ENCODE assay signal across 11 cellular contexts in genomic region chr22:40597541-40598453, GRCh38. TPM values are rescaled to one million over a fixed set of nuclear protein-coding genes. Genes with fewer than 3 reads are reported as not detected.
DNase-seq lines count a peak whose midpoint lies in the region; ATAC-seq and TF ChIP-seq lines count a peak whose summit lies in the region.
"Had no signal": no experiment of that assay in that cellular context is flagged by ENCODE, and none has a peak within 500 bp of the region (broad histone marks: within the 10 kb centered on the region; RNA-seq: fewer than 3 reads in every experiment).

No MANE protein-coding gene starts in this region.

- H3K27ac ChIP-seq in AG04450 (ENCODE audit: low read depth, low read length) (peak overlapping the region; percentile 53), coronary artery (no peak overlapping the region), mesendoderm (ENCODE audit: low read depth, low read length) (no peak overlapping the region), gastrocnemius medialis (no peak overlapping the region)

- WGBS in mesendoderm (ENCODE audit: extremely low coverage, insufficient coverage, low lambda C conversion rate) = no CpG with 5 or more reads among the region's 7 CpGs

- no peak overlapping the region for H4K8ac ChIP-seq in mesendoderm (ENCODE audit: low read depth, low read length)

- no peak overlapping the region for H2AK5ac ChIP-seq in mesendoderm (ENCODE audit: low read length)

- no peak overlapping the region for H3K56ac ChIP-seq in mesendoderm (ENCODE audit: low read length)

- TF ChIP-seq CTCF in AG04450 (IDR thresholded peaks at IDR 0.05; ENCODE audit: low read depth, low read length) (no peak), coronary artery (IDR thresholded peaks at IDR 0.05) (no peak), gastrocnemius medialis (IDR thresholded peaks at IDR 0.05 in 4 of 5, conservative IDR thresholded peaks at IDR 0.05 in 1 of 5) (no peak)

- no peak overlapping the region for H3K23ac ChIP-seq in mesendoderm (ENCODE audit: low read length)

- H3K27me3 ChIP-seq in AG04450 (ENCODE audit: control insufficient read depth, insufficient read depth, low read length) (no peaks in the 10 kb centered on the region), mesendoderm (ENCODE audit: insufficient read depth, low read length, poor library complexity) (no peaks in the 10 kb centered on the region), gastrocnemius medialis (no peaks in the 10 kb centered on the region)

- no peak overlapping the region for H3K18ac ChIP-seq in mesendoderm (ENCODE audit: low read length)

- no peak overlapping the region for H2BK120ac ChIP-seq in mesendoderm (ENCODE audit: low read depth, low read length)

- no peak overlapping the region for H3K4ac ChIP-seq in mesendoderm (ENCODE audit: low read depth, low read length)

- CTCF ChIA-PET in AG04450 (lab: Charles Lee) = interaction anchor here (0.8 to 2.5 kb wide), 3 partner anchors 12 to 161 kb away, joined by 3 to 7 read pairs (median 4); no protein-coding TSS in a partner anchor

- no peak overlapping the region for H4K5ac ChIP-seq in mesendoderm (ENCODE audit: low read length)

- no peak for TF ChIP-seq POLR2A in gastrocnemius medialis (IDR thresholded peaks at IDR 0.05)

- intact Hi-C loops in gastrocnemius medialis (cut with DNase I; ENCODE audit: low total_unique reads) = no loop called here

- DNase-seq in AG04450 (ENCODE audit: low read depth, low spot score) (no peak), NCI-H226 (peak; percentile 29), coronary artery (ENCODE audit: low spot score) (no peak), mesendoderm (peak; percentile 36), NCI-H1694 treated with DMSO at 0.1 percent for 48 hours (lab: John Stamatoyannopoulos, UW) (no peak), gastrocnemius medialis (no peak)
- DNase-seq in central memory CD4-positive, alpha-beta T cell = no peak
- DNase-seq: effector memory CD8-positive, alpha-beta T cell; immature natural killer cell; NCI-H1105 had no signal

- H3K4me3 ChIP-seq in AG04450 (ENCODE audit: low read depth, low read length) = peak overlapping the region; percentile 39
- peak overlapping the region; percentile 35 for H3K4me3 ChIP-seq in coronary artery
- H3K4me3 ChIP-seq in mesendoderm (ENCODE audit: low read length) = no peak overlapping the region
- no peak overlapping the region for H3K4me3 ChIP-seq in gastrocnemius medialis

- H3K79me1 ChIP-seq in mesendoderm (ENCODE audit: low read length) = peaks cover 3% of the 10 kb centered on the region

- H3K4me2 ChIP-seq in mesendoderm (ENCODE audit: low read length) = no peak overlapping the region

- H3K36me3 ChIP-seq in mesendoderm (ENCODE audit: control insufficient read depth, insufficient read depth, low read length) = no peaks in the 10 kb centered on the region
- H3K36me3 ChIP-seq in gastrocnemius medialis = no peaks in the 10 kb centered on the region

- ATAC-seq in GM18498 (IDR thresholded peaks at IDR 0.05; ENCODE audit: unreplicated experiment) = no peak
- ATAC-seq in gastrocnemius medialis = no peak
- ATAC-seq: effector memory CD8-positive, alpha-beta T cell had no signal

- in situ Hi-C loops in gastrocnemius medialis (cut with MboI; ENCODE audit: low sequenced_read_pairs in 4 of 4) = no loop called here

- POLR2A ChIA-PET in AG04450 (lab: Yijun Ruan, JAX) = interaction anchor here (0.6 to 1.5 kb wide), 4 partner anchors 9 to 39 kb away, joined by 3 to 7 read pairs (median 3); partner anchors contain the start of gene MRTFA

- H2BK5ac ChIP-seq in mesendoderm (ENCODE audit: low read length) = no peak overlapping the region

- no peak overlapping the region for H2BK15ac ChIP-seq in mesendoderm (replicated peaks; ENCODE audit: low read depth)

- H3K79me2 ChIP-seq in mesendoderm (ENCODE audit: control insufficient read depth, insufficient read depth, low read length) = peaks cover 19% of the 10 kb centered on the region

- H3K9ac ChIP-seq in mesendoderm (ENCODE audit: low read length) = no peak overlapping the region

- H3K4me1 ChIP-seq in mesendoderm (ENCODE audit: control insufficient read depth, low read depth, low read length) = peaks cover 2% of the 10 kb centered on the region
- peaks cover 44 to 53% of the 10 kb centered on the region in 2 donors for H3K4me1 ChIP-seq in gastrocnemius medialis

- no peaks in the 10 kb centered on the region for H3K9me3 ChIP-seq in AG04450 (ENCODE audit: control insufficient read depth, insufficient read depth, low read length)
- H3K9me3 ChIP-seq in gastrocnemius medialis = no peaks in the 10 kb centered on the region

RNA-seq across cellular contexts. Expression of gene MRTFA, which starts 38.7 kb away (rescaled TPM):
- polyA plus RNA-seq in AG04450 (2011; rRNA removed) = 6.8 and 11.6 TPM in 2 replicates
- 38.9 and 50.6 TPM in 2 replicates for polyA minus RNA-seq in AG04450 (2011; rRNA and poly(A)+ RNA removed)
- 12.2 TPM for polyA plus RNA-seq in mesendoderm (2013, experiment 1 of 2)
- polyA plus RNA-seq in mesendoderm (2013, experiment 2 of 2) = 11.8 TPM
- total RNA-seq in gastrocnemius medialis = 10 to 100 TPM; 13.7 to 31.3 (median 22.2) TPM

Comparison
In these comparisons a context has a peak if more than half of its experiments do, and no peak if none do; other contexts are left out.
1. DNase-seq: peak in NCI-H226 (single experiment) and mesendoderm (single experiment); none in AG04450 (single experiment), coronary artery (single experiment), NCI-H1694 treated with DMSO at 0.1 percent for 48 hours (single experiment), central memory CD4-positive, alpha-beta T cell (single experiment) and gastrocnemius medialis (0 of 2).
2. H3K4me3 ChIP-seq: peak in AG04450 (single experiment) and coronary artery (single experiment); none in mesendoderm (single experiment) and gastrocnemius medialis (0 of 4).